In genomic region chr1:211148371-211148770, GRCh38 we compare ENCODE assay signal across 17 cellular contexts. TPM values are rescaled to one million over a fixed set of nuclear protein-coding genes. Genes with fewer than 3 reads are reported as not detected.
A peak's percentile ranks its signal among the peaks of the same experiment; 100 is the strongest.
DNase-seq lines count a peak whose midpoint lies in the region; ATAC-seq and TF ChIP-seq lines count a peak whose summit lies in the region.
"Had no signal": no experiment of that assay in that cellular context is flagged by ENCODE, and none has a peak within 500 bp of the region (broad histone marks: within the 10 kb centered on the region; RNA-seq: fewer than 3 reads in every experiment).

No MANE protein-coding gene starts in this region.

- H3K4me1 Mint-ChIP-seq in immature natural killer cell = no peaks in the 10 kb centered on the region
- H3K4me1 Mint-ChIP-seq: CD14-positive monocyte had no signal

- peaks cover 0 to 1% (median 0%) of the 10 kb centered on the region in 6 donors for H3K9me3 Mint-ChIP-seq in immature natural killer cell

- no peak overlapping the region for H3K27ac Mint-ChIP-seq in immature natural killer cell
- H3K27ac Mint-ChIP-seq: CD14-positive monocyte had no signal

- ATAC-seq in HG02623 (IDR thresholded peaks at IDR 0.05; ENCODE audit: unreplicated experiment) = no peak

- peaks cover 5 to 11% (median 6%) of the 10 kb centered on the region in 3 donors for H3K27me3 Mint-ChIP-seq in immature natural killer cell (ENCODE audit: low read depth in 3 of 3)

- no peak overlapping the region for H3K4me3 ChIP-seq in choroid plexus epithelial cell (ENCODE audit: low read depth, low read length)

- no peak overlapping the region for H3K4me3 Mint-ChIP-seq in immature natural killer cell
- H3K4me3 Mint-ChIP-seq: CD14-positive monocyte had no signal

- H3K36me3 Mint-ChIP-seq in immature natural killer cell = peaks cover 0 to 4% (median 0%) of the 10 kb centered on the region in 3 donors
- H3K36me3 Mint-ChIP-seq: CD14-positive monocyte had no signal

- DNase-seq in DMS153 treated with DMSO at 0.1 percent for 48 hours (lab: John Stamatoyannopoulos, UW; ENCODE audit: unreplicated experiment) (peak; percentile 48), NCI-H345 treated with DMSO at 0.1 percent for 48 hours (lab: John Stamatoyannopoulos, UW; ENCODE audit: unreplicated experiment) (peak; percentile 60), choroid plexus epithelial cell (ENCODE audit: low read depth) (peak; percentile 13), Kasumi-1 (lab: John Stamatoyannopoulos, UW) (no peak), immature natural killer cell (no peak)
- DNase-seq: AML-193, GF-D8, HCEC 1CT, NCI-H1436, NCI-H526 treated with DMSO at 0.1 percent for 48 hours, OCI-M1, Right ventricle myocardium superior, SW 1271, T-helper 2 cell had no signal

- TF ChIP-seq CTCF in C4-2B (conservative IDR thresholded peaks at IDR 0.05) = no peak
- no peak for TF ChIP-seq CTCF in choroid plexus epithelial cell (conservative IDR thresholded peaks at IDR 0.05; ENCODE audit: low read depth, low read length)

- peak overlapping the region; percentile 10; the same call in 1 of the 2 replicates for H3K27ac ChIP-seq in C4-2B

RNA-seq across cellular contexts. Expression of gene KCNH1, which starts 14.4 kb away (rescaled TPM):
- polyA plus RNA-seq in immature natural killer cell = not detected
- polyA plus RNA-seq: CD14-positive monocyte had no signal

Comparison
In these comparisons a context has a peak if more than half of its experiments do, and no peak if none do; other contexts are left out.
1. DNase-seq: peak in DMS153 treated with DMSO at 0.1 percent for 48 hours (single experiment), NCI-H345 treated with DMSO at 0.1 percent for 48 hours (single experiment) and choroid plexus epithelial cell (single experiment); none in Kasumi-1 (0 of 2) and immature natural killer cell (0 of 3).